In the genomic region with DNA sequence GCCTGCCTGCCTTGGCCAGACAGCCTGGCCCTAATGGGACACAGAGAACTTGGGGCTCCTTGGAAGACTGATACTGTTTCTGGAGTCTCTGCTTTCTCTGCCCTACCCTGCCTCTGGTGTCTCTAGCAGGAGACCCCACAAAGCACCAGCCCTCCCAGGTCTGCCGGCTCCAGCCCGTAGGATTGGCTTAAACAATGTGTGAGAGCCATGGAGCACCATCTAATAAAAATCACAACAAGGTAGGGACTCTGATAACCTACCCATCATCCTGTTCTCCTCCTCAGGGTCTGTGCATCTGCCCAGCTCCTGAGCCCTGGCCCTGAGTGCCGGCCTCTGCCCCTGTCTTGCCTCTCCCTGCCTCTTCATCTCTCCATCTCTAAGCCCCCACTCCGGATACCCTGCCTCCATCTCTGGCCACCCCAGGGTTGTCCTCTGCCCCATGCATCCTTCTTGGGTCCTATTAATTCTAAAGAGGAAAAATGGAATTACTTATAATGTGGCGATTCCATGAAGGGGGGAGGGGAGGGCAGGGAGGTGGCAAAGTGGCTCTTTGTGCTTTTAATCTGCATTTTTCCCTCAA, we compare ENCODE assay signal across 21 cellular contexts. TPM values are rescaled to one million over a fixed set of nuclear protein-coding genes. Genes with fewer than 3 reads are reported as not detected.
DNase-seq lines count a peak whose midpoint lies in the region; TF ChIP-seq lines count a peak whose summit lies in the region.
"Had no signal": no experiment of that assay in that cellular context is flagged by ENCODE, and none has a peak within 500 bp of the region (broad histone marks: within the 10 kb centered on the region; RNA-seq: fewer than 3 reads in every experiment).

No MANE protein-coding gene starts in this region.

- CTCF ChIA-PET in CD4-positive, alpha-beta memory T cell (lab: Charles Lee; ENCODE audit: partially characterized antibody): no interaction called here

- no peak overlapping the region for H2AFZ ChIP-seq in osteoblast (ENCODE audit: low read length)

- H4K20me1 ChIP-seq in osteoblast (ENCODE audit: insufficient read depth, low read length): peaks cover 4% of the 10 kb centered on the region

- DNase-seq in CD4-positive, alpha-beta memory T cell: no peak
- peak; percentile 56 for DNase-seq in H7
- DNase-seq in glutamatergic neuron: no peak
- DNase-seq in osteoblast (ENCODE audit: insufficient read length, low spot score, missing footprints): peak; percentile 66
- DNase-seq in colonic mucosa: no peak
- no peak for DNase-seq in T-helper 2 cell treated with Interferon-gamma antibody and Interleukin-4, amounts not matched to agents 5 μg/mL and 100 μg/mL, for 36 hours (ENCODE audit: low spot score)
- no peak for DNase-seq in T-helper 9 cell
- DNase-seq: brain microvascular endothelial cell; foreskin keratinocyte; GOT3; KBM-7; mesenchymal stem cell; MV-4-11; NCI-H187; NCI-H2227 treated with DMSO at 0.1 percent for 48 hours; stimulated activated naive B cell treated with anti-CD40 and anti-IgM and Interleukin-4, amounts not matched to agents 10 μg/mL and 1 μg/mL and 100 μg/mL, for 72 hours had no signal

- H3K27ac Mint-ChIP-seq in CD4-positive, alpha-beta memory T cell: no peak overlapping the region
- H3K27ac Mint-ChIP-seq in glutamatergic neuron (ENCODE audit: unreplicated experiment): no peak overlapping the region
- H3K27ac Mint-ChIP-seq in T-helper 2 cell treated with Interferon-gamma antibody and Interleukin-4, amounts not matched to agents 5 μg/mL and 100 μg/mL, for 36 hours: no peak overlapping the region
- H3K27ac Mint-ChIP-seq: activated naive CD4-positive, alpha-beta T cell treated with anti-CD3 and anti-CD28 coated beads, Interleukin-2, amount 50 U/mL, for 72 hours had no signal

- no peak overlapping the region for H3K4me2 ChIP-seq in osteoblast (ENCODE audit: insufficient read depth, low read length)

- no peaks in the 10 kb centered on the region for H3K79me2 ChIP-seq in osteoblast (ENCODE audit: insufficient read depth, low read length)

- H3K36me3 Mint-ChIP-seq in CD4-positive, alpha-beta memory T cell: no peaks in the 10 kb centered on the region
- no peaks in the 10 kb centered on the region for H3K36me3 Mint-ChIP-seq in glutamatergic neuron (ENCODE audit: unreplicated experiment)
- no peaks in the 10 kb centered on the region for H3K36me3 Mint-ChIP-seq in T-helper 2 cell treated with Interferon-gamma antibody and Interleukin-4, amounts not matched to agents 5 μg/mL and 100 μg/mL, for 36 hours (ENCODE audit: low read depth)
- H3K36me3 Mint-ChIP-seq: activated naive CD4-positive, alpha-beta T cell treated with anti-CD3 and anti-CD28 coated beads, Interleukin-2, amount 50 U/mL, for 72 hours; stimulated activated naive B cell treated with anti-CD40 and anti-IgM and Interleukin-4, amounts not matched to agents 10 μg/mL and 1 μg/mL and 100 μg/mL, for 72 hours had no signal

- peak overlapping the region in 6 of 8 donors; percentile 4 to 72 (median 50) for H3K4me3 Mint-ChIP-seq in CD4-positive, alpha-beta memory T cell
- peak overlapping the region; percentile 30 for H3K4me3 Mint-ChIP-seq in glutamatergic neuron (ENCODE audit: unreplicated experiment)
- no peak overlapping the region for H3K4me3 Mint-ChIP-seq in T-helper 2 cell treated with Interferon-gamma antibody and Interleukin-4, amounts not matched to agents 5 μg/mL and 100 μg/mL, for 36 hours

- H3K4me3 ChIP-seq in CD4-positive, alpha-beta memory T cell (ENCODE audit: low read length in 2 of 2): no peak overlapping the region
- no peak overlapping the region for H3K4me3 ChIP-seq in H7 (ENCODE audit: insufficient read depth, low read depth, low read length)
- H3K4me3 ChIP-seq in osteoblast (ENCODE audit: insufficient read depth, low read length): no peak overlapping the region
- H3K4me3 ChIP-seq in colonic mucosa: no peak overlapping the region
- H3K4me3 ChIP-seq: tibial nerve had no signal

- H3K9me3 Mint-ChIP-seq in CD4-positive, alpha-beta memory T cell: no peaks in the 10 kb centered on the region
- H3K9me3 Mint-ChIP-seq in glutamatergic neuron (ENCODE audit: unreplicated experiment): peaks cover 10% of the 10 kb centered on the region
- H3K9me3 Mint-ChIP-seq in T-helper 2 cell treated with Interferon-gamma antibody and Interleukin-4, amounts not matched to agents 5 μg/mL and 100 μg/mL, for 36 hours: no peaks in the 10 kb centered on the region
- H3K9me3 Mint-ChIP-seq: activated naive CD4-positive, alpha-beta T cell treated with anti-CD3 and anti-CD28 coated beads, Interleukin-2, amount 50 U/mL, for 72 hours; stimulated activated naive B cell treated with anti-CD40 and anti-IgM and Interleukin-4, amounts not matched to agents 10 μg/mL and 1 μg/mL and 100 μg/mL, for 72 hours had no signal

- intact Hi-C loops in CD4-positive, alpha-beta memory T cell (cut with micrococcal nuclease): no loop called here
- intact Hi-C loops in colonic mucosa (cut with DNase I): no loop called here

- H3K27me3 Mint-ChIP-seq in CD4-positive, alpha-beta memory T cell: peaks cover 24 to 40% of the 10 kb centered on the region in 2 donors
- peaks cover 30% of the 10 kb centered on the region for H3K27me3 Mint-ChIP-seq in glutamatergic neuron (ENCODE audit: unreplicated experiment)
- peaks cover 40% of the 10 kb centered on the region for H3K27me3 Mint-ChIP-seq in T-helper 2 cell treated with Interferon-gamma antibody and Interleukin-4, amounts not matched to agents 5 μg/mL and 100 μg/mL, for 36 hours (ENCODE audit: low read depth)

- no peak overlapping the region for H3K9ac ChIP-seq in colonic mucosa (ENCODE audit: low read depth in 2 of 2, low read length in 2 of 2)

- H3K27me3 ChIP-seq in CD4-positive, alpha-beta memory T cell (ENCODE audit: insufficient read depth, low read length): no peaks in the 10 kb centered on the region
- H3K27me3 ChIP-seq in H7 (ENCODE audit: control insufficient read depth, insufficient read depth, low read length) (peaks cover 52% of the 10 kb centered on the region), osteoblast (ENCODE audit: insufficient read depth, low read length) (peaks cover 42% of the 10 kb centered on the region), colonic mucosa (peaks cover 42% of the 10 kb centered on the region)

- no peak overlapping the region for H3K27ac ChIP-seq in CD4-positive, alpha-beta memory T cell (ENCODE audit: low read depth, low read length)
- H3K27ac ChIP-seq in osteoblast (ENCODE audit: low read depth, low read length): no peak overlapping the region
- no peak overlapping the region for H3K27ac ChIP-seq in colonic mucosa
- H3K27ac ChIP-seq: brain microvascular endothelial cell, foreskin keratinocyte, tibial nerve had no signal

- POLR2A ChIA-PET in CD4-positive, alpha-beta memory T cell (lab: Charles Lee; ENCODE audit: partially characterized antibody): no interaction called here

- H3K36me3 ChIP-seq in CD4-positive, alpha-beta memory T cell (ENCODE audit: insufficient read depth, low read length): no peaks in the 10 kb centered on the region
- no peaks in the 10 kb centered on the region for H3K36me3 ChIP-seq in H7 (replicated peaks; ENCODE audit: control insufficient read depth, insufficient read depth, low read length)
- no peaks in the 10 kb centered on the region for H3K36me3 ChIP-seq in osteoblast (ENCODE audit: insufficient read depth, low read length)
- no peaks in the 10 kb centered on the region for H3K36me3 ChIP-seq in colonic mucosa
- H3K36me3 ChIP-seq: brain microvascular endothelial cell, tibial nerve had no signal

- no peak for TF ChIP-seq CTCF in glutamatergic neuron (IDR thresholded peaks at IDR 0.05; ENCODE audit: partially characterized antibody, unreplicated experiment)
- TF ChIP-seq CTCF in osteoblast (IDR thresholded peaks at IDR 0.05; ENCODE audit: extremely low read depth, low read depth, low read length): no peak
- TF ChIP-seq CTCF in colonic mucosa (IDR thresholded peaks at IDR 0.05): no peak

- no peaks in the 10 kb centered on the region for H3K9me3 ChIP-seq in CD4-positive, alpha-beta memory T cell (ENCODE audit: control insufficient read depth in 1 of 2, low read length in 2 of 2)
- no peaks in the 10 kb centered on the region for H3K9me3 ChIP-seq in osteoblast (ENCODE audit: low read depth, low read length)
- H3K9me3 ChIP-seq in colonic mucosa: no peaks in the 10 kb centered on the region
- H3K9me3 ChIP-seq: tibial nerve had no signal

- no peaks in the 10 kb centered on the region for H3K4me1 ChIP-seq in CD4-positive, alpha-beta memory T cell (ENCODE audit: insufficient read depth, low read length)
- H3K4me1 ChIP-seq in osteoblast (ENCODE audit: insufficient read depth, low read length) (no peaks in the 10 kb centered on the region), colonic mucosa (no peaks in the 10 kb centered on the region)
- H3K4me1 ChIP-seq: foreskin keratinocyte had no signal

- peaks cover 2 to 25% (median 9%) of the 10 kb centered on the region in 4 donors for H3K4me1 Mint-ChIP-seq in CD4-positive, alpha-beta memory T cell
- H3K4me1 Mint-ChIP-seq in glutamatergic neuron (ENCODE audit: low read depth, unreplicated experiment): peaks cover 2% of the 10 kb centered on the region
- H3K4me1 Mint-ChIP-seq in T-helper 2 cell treated with Interferon-gamma antibody and Interleukin-4, amounts not matched to agents 5 μg/mL and 100 μg/mL, for 36 hours (ENCODE audit: low read depth): no peaks in the 10 kb centered on the region

RNA-seq across cellular contexts. Expression of a gene that starts 1.2 kb away (rescaled TPM):
- total RNA-seq in CD4-positive, alpha-beta memory T cell: not detected
- not detected for polyA plus RNA-seq in CD4-positive, alpha-beta memory T cell
- 12.5 and 17.2 TPM in 2 replicates for total RNA-seq in H7 (2014; rRNA removed; shearing (Covaris generic))
- 2.3 TPM for total RNA-seq in glutamatergic neuron (ENCODE audit: unreplicated experiment)
- not detected in 2 replicates for total RNA-seq in osteoblast
- under 1 TPM; 0.12 to 0.40 TPM for total RNA-seq in colonic mucosa
- total RNA-seq: activated naive CD4-positive, alpha-beta T cell treated with anti-CD3 and anti-CD28 coated beads, Interleukin-2, amount 50 U/mL, for 72 hours; dermis microvascular lymphatic vessel endothelial cell; epithelial cell of proximal tubule; foreskin keratinocyte had no signal
- polyA plus RNA-seq: foreskin keratinocyte had no signal

RNA-seq across cellular contexts. Expression of a gene that starts 31.4 kb away (rescaled TPM):
- not detected for total RNA-seq in CD4-positive, alpha-beta memory T cell
- not detected for polyA plus RNA-seq in CD4-positive, alpha-beta memory T cell
- not detected in 2 replicates for total RNA-seq in H7 (2014; rRNA removed; shearing (Covaris generic))
- total RNA-seq in glutamatergic neuron (ENCODE audit: unreplicated experiment): not detected
- not detected in 2 replicates for total RNA-seq in osteoblast
- total RNA-seq in colonic mucosa: not detected
- total RNA-seq: activated naive CD4-positive, alpha-beta T cell treated with anti-CD3 and anti-CD28 coated beads, Interleukin-2, amount 50 U/mL, for 72 hours; dermis microvascular lymphatic vessel endothelial cell; epithelial cell of proximal tubule; foreskin keratinocyte; kidney; tibial nerve had no signal
- polyA plus RNA-seq: foreskin keratinocyte had no signal

RNA-seq across cellular contexts. Expression of a gene that starts 32.9 kb away (rescaled TPM):
- total RNA-seq in CD4-positive, alpha-beta memory T cell: not detected
- polyA plus RNA-seq in CD4-positive, alpha-beta memory T cell: not detected
- total RNA-seq in H7 (2014; rRNA removed; shearing (Covaris generic)): 0.10 TPM in 1 of 2 replicates, not detected in the other
- total RNA-seq in glutamatergic neuron (ENCODE audit: unreplicated experiment) (not detected), osteoblast (not detected in 2 replicates), colonic mucosa (10 to 100 TPM in 1 of 2 donors, 1 to 10 TPM in 1; 9.4 to 27.1 TPM)
- total RNA-seq: activated naive CD4-positive, alpha-beta T cell treated with anti-CD3 and anti-CD28 coated beads, Interleukin-2, amount 50 U/mL, for 72 hours; dermis microvascular lymphatic vessel endothelial cell; epithelial cell of proximal tubule; foreskin keratinocyte; tibial nerve had no signal
- polyA plus RNA-seq: foreskin keratinocyte had no signal

RNA-seq across cellular contexts. Expression of a gene that starts 37.1 kb away (rescaled TPM):
- not detected for total RNA-seq in CD4-positive, alpha-beta memory T cell
- not detected for polyA plus RNA-seq in CD4-positive, alpha-beta memory T cell
- not detected in 2 replicates for total RNA-seq in H7 (2014; rRNA removed; shearing (Covaris generic))
- total RNA-seq in glutamatergic neuron (ENCODE audit: unreplicated experiment): 2.2 TPM
- not detected in 2 replicates for total RNA-seq in osteoblast
- not detected for total RNA-seq in colonic mucosa
- total RNA-seq: activated naive CD4-positive, alpha-beta T cell treated with anti-CD3 and anti-CD28 coated beads, Interleukin-2, amount 50 U/mL, for 72 hours; dermis microvascular lymphatic vessel endothelial cell; epithelial cell of proximal tubule; foreskin keratinocyte; kidney; tibial nerve had no signal
- polyA plus RNA-seq: foreskin keratinocyte had no signal

RNA-seq across cellular contexts. Expression of a gene that starts 50.7 kb away (rescaled TPM):
- not detected for total RNA-seq in CD4-positive, alpha-beta memory T cell
- not detected for polyA plus RNA-seq in CD4-positive, alpha-beta memory T cell
- not detected in 2 replicates for total RNA-seq in H7 (2014; rRNA removed; shearing (Covaris generic))
- total RNA-seq in glutamatergic neuron (ENCODE audit: unreplicated experiment) (3.5 TPM), osteoblast (not detected in 2 replicates), colonic mucosa (not detected)
- total RNA-seq: activated naive CD4-positive, alpha-beta T cell treated with anti-CD3 and anti-CD28 coated beads, Interleukin-2, amount 50 U/mL, for 72 hours; dermis microvascular lymphatic vessel endothelial cell; epithelial cell of proximal tubule; foreskin keratinocyte; kidney; tibial nerve had no signal
- polyA plus RNA-seq: foreskin keratinocyte had no signal

Comparison
In these comparisons a context has a peak if more than half of its experiments do, and no peak if none do; other contexts are left out.
1. DNase-seq: peak in H7 (single experiment) and osteoblast (single experiment); none in CD4-positive, alpha-beta memory T cell (0 of 5), glutamatergic neuron (single experiment), colonic mucosa (single experiment), T-helper 2 cell treated with Interferon-gamma antibody and Interleukin-4, amounts not matched to agents 5 μg/mL and 100 μg/mL, for 36 hours (single experiment) and T-helper 9 cell (single experiment).